Comparison of ENCODE assay signal across 8 cellular contexts in the genomic region with DNA sequence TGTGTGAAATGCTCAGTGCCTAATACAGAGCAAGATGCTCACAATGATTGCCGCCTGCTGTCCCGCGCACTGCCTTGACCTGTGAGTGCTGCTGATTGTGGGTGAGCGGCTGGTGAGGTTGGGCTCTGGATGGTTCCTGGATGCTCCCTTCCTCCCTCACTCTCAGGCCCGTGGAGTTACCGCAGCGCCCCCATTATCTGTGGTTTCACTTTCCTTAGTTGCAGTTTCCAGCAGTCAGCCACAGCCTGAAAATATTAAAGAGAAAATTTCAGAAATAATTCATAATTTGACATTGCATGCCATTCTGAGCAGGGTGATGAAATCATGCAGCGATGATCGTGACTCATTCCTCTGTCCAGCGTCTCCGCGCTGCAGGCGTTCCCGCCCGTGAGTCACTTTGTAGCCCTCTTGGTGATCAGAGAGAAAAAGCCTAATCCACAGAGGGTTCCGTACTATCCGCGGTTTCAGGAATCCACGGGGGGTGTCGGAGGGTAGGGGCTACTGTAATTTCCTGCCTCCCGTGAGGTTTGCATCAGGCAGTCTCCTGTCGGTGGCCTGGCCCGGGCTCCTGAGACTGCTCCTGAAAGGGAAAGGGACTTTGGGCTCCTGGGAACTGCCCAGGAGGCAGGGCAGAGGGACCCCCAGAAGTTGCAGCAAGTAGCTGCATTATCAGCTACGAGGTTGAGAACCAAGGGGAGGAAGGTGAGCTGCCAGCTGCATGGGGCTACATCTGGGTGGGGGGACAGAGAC. TPM values are rescaled to one million over a fixed set of nuclear protein-coding genes. Genes with fewer than 3 reads are reported as not detected.
A peak's percentile ranks its signal among the peaks of the same experiment; 100 is the strongest.
DNase-seq lines count a peak whose midpoint lies in the region; ATAC-seq, FAIRE-seq and TF ChIP-seq lines count a peak whose summit lies in the region.

No MANE protein-coding gene starts in this region.

- H3K36me3 ChIP-seq in body of pancreas (replicated peaks in 1 of 2; ENCODE audit: insufficient read depth in 1 of 2, low read depth in 2 of 2) (peaks cover 11 to 20% of the 10 kb centered on the region in 2 donors), right lobe of liver (peaks cover 5 to 24% (median 15%) of the 10 kb centered on the region in 4 donors)

- DNase-seq in HT1080 (ENCODE audit: low read depth) (peak; percentile 93), body of pancreas (peak in 3 of 4 donors; percentile 42 to 68 (median 65)), right lobe of liver (peak in 1 of 3 donors; percentile 54), T-helper 1 cell (no peak), iPS-NIHi11 (ENCODE audit: low spot score) (no peak), 8988T (no peak)
- DNase-seq in activated T-helper 1 cell treated with anti-CD3 and anti-CD28 coated beads, Interleukin-12 subunit alpha, Interleukin-12 subunit beta, Interleukin-2, Interleukin-4 antibody, amounts not matched to agents 30 ng/mL and 10 ng/mL and 1 ng/mL, durations not matched to agents 14 hours and 24 hours and 36 hours (ENCODE audit: low spot score): no peak

- FAIRE-seq in A204.1 (lab: Jason Lieb, UNC): peak; percentile 83

- ATAC-seq in body of pancreas (no peak), right lobe of liver (peak in 3 of 4 donors; percentile 8 to 16 (median 10))

- H3K9me3 ChIP-seq in body of pancreas (no peaks in the 10 kb centered on the region), right lobe of liver (no peaks in the 10 kb centered on the region)

- no peak overlapping the region for H3K4me3 ChIP-seq in body of pancreas
- no peak overlapping the region for H3K4me3 ChIP-seq in right lobe of liver

- H3K4me1 ChIP-seq in body of pancreas (peaks cover 6% of the 10 kb centered on the region), right lobe of liver (peaks cover 0 to 20% (median 8%) of the 10 kb centered on the region in 4 donors)

- H3K27ac Mint-ChIP-seq in activated T-helper 1 cell treated with anti-CD3 and anti-CD28 coated beads, Interleukin-12 subunit alpha, Interleukin-12 subunit beta, Interleukin-2, Interleukin-4 antibody, amounts not matched to agents 30 ng/mL and 10 ng/mL and 1 ng/mL, durations not matched to agents 14 hours and 24 hours and 36 hours: no peak overlapping the region

- H3K27ac ChIP-seq in body of pancreas (peak overlapping the region in 2 of 4 donors; percentile 47 to 51), right lobe of liver (peak overlapping the region in 1 of 3 donors; percentile 33)

- WGBS in body of pancreas, 2 donors: 53 to 66% methylated on average over 22 to 24 of the region's 24 CpGs
- WGBS in right lobe of liver (ENCODE audit: insufficient coverage, low coverage, low lambda C conversion rate, missing lambda C conversion rate): 16% methylated on average over 15 of the region's 24 CpGs

- TF ChIP-seq CTCF in body of pancreas (IDR thresholded peaks at IDR 0.05) (no peak), right lobe of liver (IDR thresholded peaks at IDR 0.05) (no peak)

- peaks cover 23% of the 10 kb centered on the region for H3K36me3 Mint-ChIP-seq in activated T-helper 1 cell treated with anti-CD3 and anti-CD28 coated beads, Interleukin-12 subunit alpha, Interleukin-12 subunit beta, Interleukin-2, Interleukin-4 antibody, amounts not matched to agents 30 ng/mL and 10 ng/mL and 1 ng/mL, durations not matched to agents 14 hours and 24 hours and 36 hours (ENCODE audit: low read depth)

- H3K27me3 Mint-ChIP-seq in activated T-helper 1 cell treated with anti-CD3 and anti-CD28 coated beads, Interleukin-12 subunit alpha, Interleukin-12 subunit beta, Interleukin-2, Interleukin-4 antibody, amounts not matched to agents 30 ng/mL and 10 ng/mL and 1 ng/mL, durations not matched to agents 14 hours and 24 hours and 36 hours (ENCODE audit: insufficient read depth): no peaks in the 10 kb centered on the region

- intact Hi-C loops in body of pancreas (cut with DNase I) (no loop called here), right lobe of liver (cut with DNase I) (no loop called here)
- intact Hi-C loops in activated T-helper 1 cell treated with anti-CD3 and anti-CD28 coated beads, Interleukin-12 subunit alpha, Interleukin-12 subunit beta, Interleukin-2, Interleukin-4 antibody, amounts not matched to agents 30 ng/mL and 10 ng/mL and 1 ng/mL, durations not matched to agents 14 hours and 24 hours and 36 hours (cut with micrococcal nuclease): loop anchor here (5.0 kb wide), 1 partner anchor 301 kb away; no protein-coding TSS in a partner anchor

- H3K4me1 Mint-ChIP-seq in activated T-helper 1 cell treated with anti-CD3 and anti-CD28 coated beads, Interleukin-12 subunit alpha, Interleukin-12 subunit beta, Interleukin-2, Interleukin-4 antibody, amounts not matched to agents 30 ng/mL and 10 ng/mL and 1 ng/mL, durations not matched to agents 14 hours and 24 hours and 36 hours (ENCODE audit: low read depth): peaks cover 17% of the 10 kb centered on the region

- no peak overlapping the region for H3K4me3 Mint-ChIP-seq in activated T-helper 1 cell treated with anti-CD3 and anti-CD28 coated beads, Interleukin-12 subunit alpha, Interleukin-12 subunit beta, Interleukin-2, Interleukin-4 antibody, amounts not matched to agents 30 ng/mL and 10 ng/mL and 1 ng/mL, durations not matched to agents 14 hours and 24 hours and 36 hours

- H3K9me3 Mint-ChIP-seq in activated T-helper 1 cell treated with anti-CD3 and anti-CD28 coated beads, Interleukin-12 subunit alpha, Interleukin-12 subunit beta, Interleukin-2, Interleukin-4 antibody, amounts not matched to agents 30 ng/mL and 10 ng/mL and 1 ng/mL, durations not matched to agents 14 hours and 24 hours and 36 hours: no peaks in the 10 kb centered on the region

- no peak for TF ChIP-seq POLR2A in body of pancreas (IDR thresholded peaks at IDR 0.05)
- TF ChIP-seq POLR2A in right lobe of liver (IDR thresholded peaks at IDR 0.05): no peak

- H3K27me3 ChIP-seq in body of pancreas: no peaks in the 10 kb centered on the region
- H3K27me3 ChIP-seq in right lobe of liver: no peaks in the 10 kb centered on the region

RNA-seq across cellular contexts. Expression of gene RPL3, which starts 10.6 kb away (rescaled TPM):
- total RNA-seq in HT1080 (2014; rRNA removed; shearing (Covaris generic)): 2,372 and 2,695 TPM in 2 replicates
- 3,293 and 3,906 TPM in 2 replicates for polyA plus RNA-seq in HT1080 (2015; cell fraction: cytosol; rRNA removed)
- 1,939 and 2,171 TPM in 2 replicates for polyA plus RNA-seq in HT1080 (2015; cell fraction: nucleus; rRNA removed)
- 1,000 to 10,000 TPM; 1,625 to 1,893 TPM for total RNA-seq in body of pancreas
- 100 to 1,000 TPM; 648 to 905 (median 743) TPM for total RNA-seq in right lobe of liver
- 1,905 and 1,941 TPM in 2 replicates for total RNA-seq in activated T-helper 1 cell treated with anti-CD3 and anti-CD28 coated beads, Interleukin-12 subunit alpha, Interleukin-12 subunit beta, Interleukin-2, Interleukin-4 antibody, amounts not matched to agents 30 ng/mL and 10 ng/mL and 1 ng/mL, durations not matched to agents 14 hours and 24 hours and 36 hours

RNA-seq across cellular contexts. Expression of gene SYNGR1, which starts 41.0 kb away (rescaled TPM):
- total RNA-seq in HT1080 (2014; rRNA removed; shearing (Covaris generic)): 12.7 and 12.8 TPM in 2 replicates
- polyA plus RNA-seq in HT1080 (2015; cell fraction: cytosol; rRNA removed): 10.7 and 16.6 TPM in 2 replicates
- polyA plus RNA-seq in HT1080 (2015; cell fraction: nucleus; rRNA removed): 14.1 and 15.5 TPM in 2 replicates
- 10 to 100 TPM; 15.2 to 35.0 TPM for total RNA-seq in body of pancreas
- total RNA-seq in right lobe of liver: 1 to 10 TPM in 5 of 6 experiments, under 1 TPM in 1; 0.74 to 3.2 (median 2.2) TPM
- not detected in 2 replicates for total RNA-seq in activated T-helper 1 cell treated with anti-CD3 and anti-CD28 coated beads, Interleukin-12 subunit alpha, Interleukin-12 subunit beta, Interleukin-2, Interleukin-4 antibody, amounts not matched to agents 30 ng/mL and 10 ng/mL and 1 ng/mL, durations not matched to agents 14 hours and 24 hours and 36 hours

Comparison
In these comparisons a context has a peak if more than half of its experiments do, and no peak if none do; other contexts are left out.
1. DNase-seq: peak in HT1080 (single experiment) and body of pancreas (3 of 4); none in T-helper 1 cell (0 of 5), iPS-NIHi11 (single experiment), activated T-helper 1 cell treated with anti-CD3 and anti-CD28 coated beads, Interleukin-12 subunit alpha, Interleukin-12 subunit beta, Interleukin-2, Interleukin-4 antibody, amounts not matched to agents 30 ng/mL and 10 ng/mL and 1 ng/mL, durations not matched to agents 14 hours and 24 hours and 36 hours (single experiment) and 8988T (single experiment).